Comparison of ENCODE assay signal across 1 cellular context in the genomic region with DNA sequence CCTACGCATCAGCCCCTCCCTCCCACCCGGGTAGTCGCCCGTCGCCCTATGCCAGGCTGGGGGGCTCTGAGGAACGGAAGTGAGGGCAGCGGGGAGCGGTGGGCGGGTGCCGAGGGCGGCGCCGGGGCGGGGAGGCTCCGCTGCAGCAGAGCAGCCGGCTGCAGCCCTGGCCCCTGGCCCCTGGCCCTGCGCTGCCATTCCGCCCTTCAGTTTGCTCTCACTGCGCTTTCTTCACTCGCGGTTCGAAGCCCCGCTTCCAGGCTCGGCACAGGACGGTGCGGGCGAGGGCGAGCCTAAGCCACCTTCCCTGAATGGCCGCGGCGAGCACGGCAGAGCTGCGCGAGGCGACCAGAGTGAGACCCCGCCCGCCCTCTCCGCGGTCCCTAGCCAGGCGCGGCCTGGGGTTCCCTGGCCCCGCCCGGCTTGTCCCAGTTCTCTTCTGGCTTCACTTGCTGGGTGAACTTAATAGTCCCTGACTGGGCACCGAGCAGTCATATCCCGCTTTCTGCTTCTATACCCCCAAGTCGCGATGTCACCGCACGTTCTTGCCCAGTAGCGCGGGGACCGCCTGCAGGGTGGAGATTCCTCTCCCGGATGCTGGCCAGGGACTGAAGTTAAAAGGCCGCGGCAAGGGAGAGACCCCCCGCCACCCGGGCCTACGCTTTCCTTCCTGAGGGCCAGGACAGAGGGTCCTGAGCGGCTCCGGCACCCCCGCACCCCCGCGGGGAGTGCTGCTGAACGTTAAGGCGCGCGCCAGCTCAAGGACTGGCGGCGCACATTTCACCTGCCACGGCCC.
TF ChIP-seq lines count a peak whose summit lies in the region.

No MANE protein-coding gene starts in this region.

TF ChIP-seq in GM23338, 12 proteins besides CTCF, POLR2A, EP300 and RAD21 (continued from another document):
- TF ChIP-seq, protein P1, sequence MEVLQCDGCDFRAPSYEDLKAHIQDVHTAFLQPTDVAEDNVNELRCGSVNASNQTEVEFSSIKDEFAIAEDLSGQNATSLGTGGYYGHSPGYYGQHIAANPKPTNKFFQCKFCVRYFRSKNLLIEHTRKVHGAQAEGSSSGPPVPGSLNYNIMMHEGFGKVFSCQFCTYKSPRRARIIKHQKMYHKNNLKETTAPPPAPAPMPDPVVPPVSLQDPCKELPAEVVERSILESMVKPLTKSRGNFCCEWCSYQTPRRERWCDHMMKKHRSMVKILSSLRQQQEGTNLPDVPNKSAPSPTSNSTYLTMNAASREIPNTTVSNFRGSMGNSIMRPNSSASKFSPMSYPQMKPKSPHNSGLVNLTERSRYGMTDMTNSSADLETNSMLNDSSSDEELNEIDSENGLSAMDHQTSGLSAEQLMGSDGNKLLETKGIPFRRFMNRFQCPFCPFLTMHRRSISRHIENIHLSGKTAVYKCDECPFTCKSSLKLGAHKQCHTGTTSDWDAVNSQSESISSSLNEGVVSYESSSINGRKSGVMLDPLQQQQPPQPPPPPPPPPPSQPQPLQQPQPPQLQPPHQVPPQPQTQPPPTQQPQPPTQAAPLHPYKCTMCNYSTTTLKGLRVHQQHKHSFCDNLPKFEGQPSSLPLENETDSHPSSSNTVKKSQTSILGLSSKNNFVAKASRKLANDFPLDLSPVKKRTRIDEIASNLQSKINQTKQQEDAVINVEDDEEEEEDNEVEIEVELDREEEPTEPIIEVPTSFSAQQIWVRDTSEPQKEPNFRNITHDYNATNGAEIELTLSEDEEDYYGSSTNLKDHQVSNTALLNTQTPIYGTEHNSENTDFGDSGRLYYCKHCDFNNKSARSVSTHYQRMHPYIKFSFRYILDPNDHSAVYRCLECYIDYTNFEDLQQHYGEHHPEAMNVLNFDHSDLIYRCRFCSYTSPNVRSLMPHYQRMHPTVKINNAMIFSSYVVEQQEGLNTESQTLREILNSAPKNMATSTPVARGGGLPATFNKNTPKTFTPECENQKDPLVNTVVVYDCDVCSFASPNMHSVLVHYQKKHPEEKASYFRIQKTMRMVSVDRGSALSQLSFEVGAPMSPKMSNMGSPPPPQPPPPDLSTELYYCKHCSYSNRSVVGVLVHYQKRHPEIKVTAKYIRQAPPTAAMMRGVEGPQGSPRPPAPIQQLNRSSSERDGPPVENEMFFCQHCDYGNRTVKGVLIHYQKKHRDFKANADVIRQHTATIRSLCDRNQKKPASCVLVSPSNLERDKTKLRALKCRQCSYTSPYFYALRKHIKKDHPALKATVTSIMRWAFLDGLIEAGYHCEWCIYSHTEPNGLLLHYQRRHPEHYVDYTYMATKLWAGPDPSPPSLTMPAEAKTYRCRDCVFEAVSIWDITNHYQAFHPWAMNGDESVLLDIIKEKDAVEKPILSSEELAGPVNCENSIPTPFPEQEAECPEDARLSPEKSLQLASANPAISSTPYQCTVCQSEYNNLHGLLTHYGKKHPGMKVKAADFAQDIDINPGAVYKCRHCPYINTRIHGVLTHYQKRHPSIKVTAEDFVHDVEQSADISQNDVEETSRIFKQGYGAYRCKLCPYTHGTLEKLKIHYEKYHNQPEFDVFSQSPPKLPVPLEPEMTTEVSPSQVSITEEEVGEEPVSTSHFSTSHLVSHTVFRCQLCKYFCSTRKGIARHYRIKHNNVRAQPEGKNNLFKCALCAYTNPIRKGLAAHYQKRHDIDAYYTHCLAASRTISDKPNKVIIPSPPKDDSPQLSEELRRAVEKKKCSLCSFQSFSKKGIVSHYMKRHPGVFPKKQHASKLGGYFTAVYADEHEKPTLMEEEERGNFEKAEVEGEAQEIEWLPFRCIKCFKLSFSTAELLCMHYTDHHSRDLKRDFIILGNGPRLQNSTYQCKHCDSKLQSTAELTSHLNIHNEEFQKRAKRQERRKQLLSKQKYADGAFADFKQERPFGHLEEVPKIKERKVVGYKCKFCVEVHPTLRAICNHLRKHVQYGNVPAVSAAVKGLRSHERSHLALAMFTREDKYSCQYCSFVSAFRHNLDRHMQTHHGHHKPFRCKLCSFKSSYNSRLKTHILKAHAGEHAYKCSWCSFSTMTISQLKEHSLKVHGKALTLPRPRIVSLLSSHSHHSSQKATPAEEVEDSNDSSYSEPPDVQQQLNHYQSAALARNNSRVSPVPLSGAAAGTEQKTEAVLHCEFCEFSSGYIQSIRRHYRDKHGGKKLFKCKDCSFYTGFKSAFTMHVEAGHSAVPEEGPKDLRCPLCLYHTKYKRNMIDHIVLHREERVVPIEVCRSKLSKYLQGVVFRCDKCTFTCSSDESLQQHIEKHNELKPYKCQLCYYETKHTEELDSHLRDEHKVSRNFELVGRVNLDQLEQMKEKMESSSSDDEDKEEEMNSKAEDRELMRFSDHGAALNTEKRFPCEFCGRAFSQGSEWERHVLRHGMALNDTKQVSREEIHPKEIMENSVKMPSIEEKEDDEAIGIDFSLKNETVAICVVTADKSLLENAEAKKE (CRISPR knock-in tag; IDR thresholded peaks at IDR 0.05), result no peak
- TF ChIP-seq, protein P2, sequence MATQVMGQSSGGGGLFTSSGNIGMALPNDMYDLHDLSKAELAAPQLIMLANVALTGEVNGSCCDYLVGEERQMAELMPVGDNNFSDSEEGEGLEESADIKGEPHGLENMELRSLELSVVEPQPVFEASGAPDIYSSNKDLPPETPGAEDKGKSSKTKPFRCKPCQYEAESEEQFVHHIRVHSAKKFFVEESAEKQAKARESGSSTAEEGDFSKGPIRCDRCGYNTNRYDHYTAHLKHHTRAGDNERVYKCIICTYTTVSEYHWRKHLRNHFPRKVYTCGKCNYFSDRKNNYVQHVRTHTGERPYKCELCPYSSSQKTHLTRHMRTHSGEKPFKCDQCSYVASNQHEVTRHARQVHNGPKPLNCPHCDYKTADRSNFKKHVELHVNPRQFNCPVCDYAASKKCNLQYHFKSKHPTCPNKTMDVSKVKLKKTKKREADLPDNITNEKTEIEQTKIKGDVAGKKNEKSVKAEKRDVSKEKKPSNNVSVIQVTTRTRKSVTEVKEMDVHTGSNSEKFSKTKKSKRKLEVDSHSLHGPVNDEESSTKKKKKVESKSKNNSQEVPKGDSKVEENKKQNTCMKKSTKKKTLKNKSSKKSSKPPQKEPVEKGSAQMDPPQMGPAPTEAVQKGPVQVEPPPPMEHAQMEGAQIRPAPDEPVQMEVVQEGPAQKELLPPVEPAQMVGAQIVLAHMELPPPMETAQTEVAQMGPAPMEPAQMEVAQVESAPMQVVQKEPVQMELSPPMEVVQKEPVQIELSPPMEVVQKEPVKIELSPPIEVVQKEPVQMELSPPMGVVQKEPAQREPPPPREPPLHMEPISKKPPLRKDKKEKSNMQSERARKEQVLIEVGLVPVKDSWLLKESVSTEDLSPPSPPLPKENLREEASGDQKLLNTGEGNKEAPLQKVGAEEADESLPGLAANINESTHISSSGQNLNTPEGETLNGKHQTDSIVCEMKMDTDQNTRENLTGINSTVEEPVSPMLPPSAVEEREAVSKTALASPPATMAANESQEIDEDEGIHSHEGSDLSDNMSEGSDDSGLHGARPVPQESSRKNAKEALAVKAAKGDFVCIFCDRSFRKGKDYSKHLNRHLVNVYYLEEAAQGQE (IDR thresholded peaks at IDR 0.05; ENCODE audit: unreplicated experiment), result no peak
- TF ChIP-seq JUNB (IDR thresholded peaks at IDR 0.05; ENCODE audit: unreplicated experiment), result no peak
- no peak for TF ChIP-seq ZNF114 (CRISPR knock-in tag; IDR thresholded peaks at IDR 0.05)
- no peak for TF ChIP-seq POLR2AphosphoS5 (IDR thresholded peaks at IDR 0.05; ENCODE audit: low read depth)
